Comparison of ENCODE assay signal across 17 cellular contexts in the genomic region with DNA sequence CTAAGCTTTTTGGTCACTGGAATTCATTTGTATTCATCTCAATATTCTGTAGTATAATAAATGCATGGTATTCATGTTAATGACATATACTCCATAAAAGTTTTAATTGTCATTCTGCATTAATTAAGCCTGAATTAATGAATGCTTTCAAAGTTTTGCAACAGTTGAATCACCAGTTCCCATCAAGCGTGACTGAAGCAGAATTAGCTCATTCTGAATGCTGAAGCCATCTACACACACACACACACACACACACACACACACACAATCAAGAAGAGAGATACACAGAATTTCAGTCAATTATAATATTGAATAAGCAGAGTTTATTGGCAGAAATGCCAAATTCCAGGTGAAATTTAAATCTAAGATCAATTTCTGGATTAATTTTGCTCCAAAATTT.
DNase-seq lines count a peak whose midpoint lies in the region; ATAC-seq and TF ChIP-seq lines count a peak whose summit lies in the region.
"Had no signal": no experiment of that assay in that cellular context is flagged by ENCODE, and none has a peak within 500 bp of the region (broad histone marks: within the 10 kb centered on the region; RNA-seq: fewer than 3 reads in every experiment).

No MANE protein-coding gene starts in this region.

- H3K9me3 ChIP-seq in HEK293 (ENCODE audit: control insufficient read depth, insufficient read depth, low read depth, low read length) (no peaks in the 10 kb centered on the region), iPS-20b (ENCODE audit: insufficient read depth, low read depth, low read length) (no peaks in the 10 kb centered on the region), MG63 (peaks cover 13% of the 10 kb centered on the region)
- H3K9me3 ChIP-seq: BE2C had no signal

- CTCF ChIA-PET in HEK293 (lab: Yijun Ruan, JAX) = no interaction called here

- no peak overlapping the region for H3K4me3 ChIP-seq in HEK293 (ENCODE audit: low read depth, low read length)
- H3K4me3 ChIP-seq in iPS-20b (ENCODE audit: low read length) = peak overlapping the region; percentile 13; the same call in 1 of the 2 replicates
- no peak overlapping the region for H3K4me3 ChIP-seq in MG63
- H3K4me3 ChIP-seq: GM23248 had no signal

- no peak overlapping the region for H3K9ac ChIP-seq in iPS-20b (ENCODE audit: low read depth, low read length)
- H3K9ac ChIP-seq: GM23248 had no signal

- no peaks in the 10 kb centered on the region for H3K4me1 ChIP-seq in HEK293 (ENCODE audit: control insufficient read depth, insufficient read depth, low read length)
- H3K4me1 ChIP-seq in iPS-20b (ENCODE audit: insufficient read depth, low read length) = peaks cover 10% of the 10 kb centered on the region; the same call in 1 of the 2 replicates
- H3K4me1 ChIP-seq: BE2C had no signal

- ATAC-seq in esophagus mucosa (peak; percentile 64), HG03175 (IDR thresholded peaks at IDR 0.05; ENCODE audit: unreplicated experiment) (no peak), HG03442 (IDR thresholded peaks at IDR 0.05; ENCODE audit: unreplicated experiment) (no peak)
- ATAC-seq: HCT116 had no signal

- H3K27me3 ChIP-seq in iPS-20b (ENCODE audit: insufficient read depth, low read length) (no peaks in the 10 kb centered on the region), MG63 (no peaks in the 10 kb centered on the region)
- H3K27me3 ChIP-seq: BE2C had no signal

- H3K27ac ChIP-seq in HEK293 (ENCODE audit: extremely low read depth, low read depth, low read length) (no peak overlapping the region), iPS-20b (ENCODE audit: low read length) (no peak overlapping the region)
- H3K27ac ChIP-seq: GM23248 had no signal

- DNase-seq in left kidney (ENCODE audit: low read depth, low spot score) = peak; percentile 4
- DNase-seq in MG63 = no peak
- no peak for DNase-seq in NCI-H226
- DNase-seq: BE2C; C1 segment of cervical spinal cord; CD4-positive, CD25-positive, alpha-beta regulatory T cell; CD8-positive, alpha-beta memory T cell; COR-L47; GDM1; GM23248; H7 had no signal

- no peak for TF ChIP-seq CTCF in HEK293 (tag by site-specific recombination; IDR thresholded peaks at IDR 0.05)

- H3K36me3 ChIP-seq in HEK293 (ENCODE audit: control insufficient read depth in 2 of 2, insufficient read depth in 1 of 2, low read length in 2 of 2) = no peaks in the 10 kb centered on the region
- H3K36me3 ChIP-seq in iPS-20b (ENCODE audit: insufficient read depth, low read depth, low read length) = no peaks in the 10 kb centered on the region
- H3K36me3 ChIP-seq in MG63 = no peaks in the 10 kb centered on the region
- H3K36me3 ChIP-seq: BE2C had no signal

- POLR2A ChIA-PET in HEK293 (lab: Yijun Ruan, JAX) = no interaction called here

TF ChIP-seq in HEK293, 187 proteins besides CTCF, POLR2A, EP300 and RAD21:
- no peak for TF ChIP-seq ZNF654 (tag by site-specific recombination; IDR thresholded peaks at IDR 0.05; ENCODE audit: low read depth)
- TF ChIP-seq, protein P1, sequence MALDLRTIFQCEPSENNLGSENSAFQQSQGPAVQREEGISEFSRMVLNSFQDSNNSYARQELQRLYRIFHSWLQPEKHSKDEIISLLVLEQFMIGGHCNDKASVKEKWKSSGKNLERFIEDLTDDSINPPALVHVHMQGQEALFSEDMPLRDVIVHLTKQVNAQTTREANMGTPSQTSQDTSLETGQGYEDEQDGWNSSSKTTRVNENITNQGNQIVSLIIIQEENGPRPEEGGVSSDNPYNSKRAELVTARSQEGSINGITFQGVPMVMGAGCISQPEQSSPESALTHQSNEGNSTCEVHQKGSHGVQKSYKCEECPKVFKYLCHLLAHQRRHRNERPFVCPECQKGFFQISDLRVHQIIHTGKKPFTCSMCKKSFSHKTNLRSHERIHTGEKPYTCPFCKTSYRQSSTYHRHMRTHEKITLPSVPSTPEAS (tag by site-specific recombination; IDR thresholded peaks at IDR 0.05) = 0 out of 2 replicates have a peak, but pooled peaks have one; percentile 33
